In genomic region chr5:75335952-75336624, GRCh38 we compare ENCODE assay signal across 9 cellular contexts. TPM values are rescaled to one million over a fixed set of nuclear protein-coding genes. Genes with fewer than 3 reads are reported as not detected.
DNase-seq lines count a peak whose midpoint lies in the region; ATAC-seq and TF ChIP-seq lines count a peak whose summit lies in the region.
"Had no signal": no experiment of that assay in that cellular context is flagged by ENCODE, and none has a peak within 500 bp of the region (broad histone marks: within the 10 kb centered on the region; RNA-seq: fewer than 3 reads in every experiment).

No MANE protein-coding gene starts in this region.

- DNase-seq in DMS79 treated with DMSO at 0.1 percent for 48 hours (lab: John Stamatoyannopoulos, UW) (peak; percentile 47), HCT116 (ENCODE audit: low read depth, low spot score) (peak; percentile 73), NCI-H2196 treated with DMSO at 0.1 percent for 48 hours (lab: John Stamatoyannopoulos, UW; ENCODE audit: unreplicated experiment) (peak; percentile 24), adrenal gland (peak in 6 of 7 donors; percentile 54 to 82 (median 71)), left ventricle myocardium inferior (no peak), progenitor cell of endocrine pancreas (ENCODE audit: low spot score, unreplicated experiment) (no peak), erythroblast (lab: John Stamatoyannopoulos, UW) (no peak)
- DNase-seq in activated naive CD8-positive, alpha-beta T cell treated with anti-CD3 and anti-CD28 coated beads for 36 hours = no peak

- RAD21 ChIA-PET in HCT116 (lab: Charles Lee; ENCODE audit: low non-redundant PET in 1 of 2, low total read pairs in 2 of 2, uncharacterized antibody in 2 of 2, unreplicated experiment in 2 of 2) = interaction anchor here (1.0 to 1.8 kb wide), 4 partner anchors 15 to 401 kb away, joined by 3 to 11 read pairs (median 3); no protein-coding TSS in a partner anchor

- POLR2A ChIA-PET in HCT116 (lab: Charles Lee) = interaction anchor here (1.0 to 1.3 kb wide), 5 partner anchors 12 to 263 kb away, joined by 3 to 16 read pairs (median 5); no protein-coding TSS in a partner anchor

- CTCF ChIA-PET in HCT116 (lab: Charles Lee) = interaction anchor here (1.2 to 1.3 kb wide), 2 partner anchors 14 to 40 kb away, joined by 3 to 9 read pairs; no protein-coding TSS in a partner anchor

- H3K27me3 Mint-ChIP-seq in progenitor cell of endocrine pancreas = no peaks in the 10 kb centered on the region
- no peaks in the 10 kb centered on the region for H3K27me3 Mint-ChIP-seq in activated naive CD8-positive, alpha-beta T cell treated with anti-CD3 and anti-CD28 coated beads for 36 hours

- H3K4me3 ChIP-seq in HCT116 (replicated peaks in 1 of 2; ENCODE audit: low read depth in 1 of 2, low read length in 2 of 2) (peak overlapping the region; percentile 92 to 97), adrenal gland (peak overlapping the region in 3 of 4 donors; percentile 16 to 74 (median 52)), left ventricle myocardium inferior (peak overlapping the region; percentile 99)

- intact Hi-C loops in HCT116 (cut with micrococcal nuclease) (loop anchor here (1.0 to 5.0 kb wide), 5 partner anchors 15 to 289 kb away; partner anchors contain the start of genes ANKRD31, CERT1 and POLK), adrenal gland (cut with DNase I) (no loop called here), left ventricle myocardium inferior (cut with micrococcal nuclease) (no loop called here)

- H3K9me3 Mint-ChIP-seq in progenitor cell of endocrine pancreas (ENCODE audit: low read depth) = no peaks in the 10 kb centered on the region
- H3K9me3 Mint-ChIP-seq in activated naive CD8-positive, alpha-beta T cell treated with anti-CD3 and anti-CD28 coated beads for 36 hours = no peaks in the 10 kb centered on the region
- H3K9me3 Mint-ChIP-seq: activated T-cell treated with anti-CD3 and anti-CD28 coated beads, Interleukin-2, amount 50 U/mL, for 72 hours had no signal

- peak; percentile 15; the same call in 1 of the 2 replicates for TF ChIP-seq RAD21 in HCT116 (IDR thresholded peaks at IDR 0.05; ENCODE audit: low read depth)

- no peaks in the 10 kb centered on the region for H3K36me3 Mint-ChIP-seq in progenitor cell of endocrine pancreas (ENCODE audit: insufficient read depth)
- H3K36me3 Mint-ChIP-seq in activated naive CD8-positive, alpha-beta T cell treated with anti-CD3 and anti-CD28 coated beads for 36 hours = peaks cover 7% of the 10 kb centered on the region

- peak overlapping the region; percentile 94 for H3K9ac ChIP-seq in HCT116 (ENCODE audit: low read length)

- peak; percentile 24 for TF ChIP-seq POLR2A in HCT116 (IDR thresholded peaks at IDR 0.05; ENCODE audit: borderline replicate concordance, extremely low read depth, insufficient read depth, insufficient read length)
- peak in 1 of 2 donors; percentile 4 for TF ChIP-seq POLR2A in adrenal gland (IDR thresholded peaks at IDR 0.05)
- TF ChIP-seq POLR2A in erythroblast (IDR thresholded peaks at IDR 0.05; ENCODE audit: low read length) = no peak

- H3K79me2 ChIP-seq in HCT116 (ENCODE audit: insufficient read depth, low read length) = peaks cover 40% of the 10 kb centered on the region

- no peak overlapping the region for H3K27ac Mint-ChIP-seq in progenitor cell of endocrine pancreas
- H3K27ac Mint-ChIP-seq in activated naive CD8-positive, alpha-beta T cell treated with anti-CD3 and anti-CD28 coated beads for 36 hours = no peak overlapping the region
- H3K27ac Mint-ChIP-seq: activated T-cell treated with anti-CD3 and anti-CD28 coated beads, Interleukin-2, amount 50 U/mL, for 72 hours had no signal

- H3K4me1 Mint-ChIP-seq in progenitor cell of endocrine pancreas (ENCODE audit: low read depth) = peaks cover 34% of the 10 kb centered on the region
- peaks cover 25% of the 10 kb centered on the region for H3K4me1 Mint-ChIP-seq in activated naive CD8-positive, alpha-beta T cell treated with anti-CD3 and anti-CD28 coated beads for 36 hours

- H3K27me3 ChIP-seq in HCT116 (ENCODE audit: insufficient read depth, low read length) (no peaks in the 10 kb centered on the region), adrenal gland (no peaks in the 10 kb centered on the region), left ventricle myocardium inferior (ENCODE audit: low read depth) (no peaks in the 10 kb centered on the region)

- ATAC-seq in HCT116 = peak; percentile 69

- no peaks in the 10 kb centered on the region for H3K9me2 ChIP-seq in HCT116 (ENCODE audit: insufficient read depth)

- H3K27ac ChIP-seq in HCT116 (ENCODE audit: low read depth, low read length) (peak overlapping the region; percentile 88), adrenal gland (peak overlapping the region; percentile 14 to 96 (median 92)), left ventricle myocardium inferior (replicated peaks) (peak overlapping the region; percentile 94)

- no peaks in the 10 kb centered on the region for H3K9me3 ChIP-seq in HCT116 (ENCODE audit: control insufficient read depth in 1 of 2, insufficient read depth in 1 of 2, low read depth in 1 of 2, low read length in 2 of 2)
- no peaks in the 10 kb centered on the region for H3K9me3 ChIP-seq in adrenal gland (replicated peaks in 1 of 3)
- no peaks in the 10 kb centered on the region for H3K9me3 ChIP-seq in left ventricle myocardium inferior (replicated peaks)

- H3K4me2 ChIP-seq in HCT116 (ENCODE audit: low read length) = peak overlapping the region; percentile 92

- H3K4me1 ChIP-seq in HCT116 (ENCODE audit: control insufficient read depth in 1 of 2, insufficient read depth in 2 of 2, low read length in 2 of 2) (peaks cover 7 to 24% of the 10 kb centered on the region in 2 experiments; a peak in 3 of 4 replicates), adrenal gland (replicated peaks in 1 of 2) (peaks cover 0 to 35% of the 10 kb centered on the region in 2 donors), left ventricle myocardium inferior (peaks cover 24% of the 10 kb centered on the region)

- 0 out of 4 replicates have a peak, but pooled peaks cover 0 to 7% of the 10 kb centered on the region in 2 experiments for H3K36me3 ChIP-seq in HCT116 (ENCODE audit: control insufficient read depth in 1 of 2, insufficient read depth in 2 of 2, low read length in 2 of 2)
- H3K36me3 ChIP-seq in adrenal gland (replicated peaks in 1 of 2) = no peaks in the 10 kb centered on the region
- no peaks in the 10 kb centered on the region for H3K36me3 ChIP-seq in left ventricle myocardium inferior

- TSS peak; percentile 97 for BruUV-seq in HCT116 (replicated peaks; lab: Mats Ljungman, UMichigan)

- WGBS in adrenal gland, 4 donors = 8 to 9% (median 8%) methylated on average over 13 of the region's 13 CpGs

- H3K4me3 Mint-ChIP-seq in progenitor cell of endocrine pancreas (ENCODE audit: low read depth) = no peak overlapping the region
- H3K4me3 Mint-ChIP-seq in activated naive CD8-positive, alpha-beta T cell treated with anti-CD3 and anti-CD28 coated beads for 36 hours = no peak overlapping the region
- H3K4me3 Mint-ChIP-seq: activated T-cell treated with anti-CD3 and anti-CD28 coated beads, Interleukin-2, amount 50 U/mL, for 72 hours had no signal

- H4K20me1 ChIP-seq in HCT116 (ENCODE audit: insufficient read depth) = peaks cover 8% of the 10 kb centered on the region; the same call in 1 of the 2 replicates

- peak overlapping the region; percentile 70 for H2AFZ ChIP-seq in HCT116 (ENCODE audit: low read depth, low read length, poor library complexity, severe bottlenecking)

- TF ChIP-seq CTCF in HCT116 (IDR thresholded peaks at IDR 0.05 in 2 of 3, conservative IDR thresholded peaks at IDR 0.05 in 1 of 3; ENCODE audit: borderline replicate concordance in 1 of 3, insufficient read depth in 1 of 3, low read depth in 2 of 3, low read length in 2 of 3) (peak in 2 of 3 experiments; percentile 39 to 58; a peak in 4 of 6 replicates), adrenal gland (IDR thresholded peaks at IDR 0.05) (peak; percentile 25 to 76 (median 74)), left ventricle myocardium inferior (IDR thresholded peaks at IDR 0.05; ENCODE audit: borderline replicate concordance) (peak; percentile 40), progenitor cell of endocrine pancreas (IDR thresholded peaks at IDR 0.05; ENCODE audit: unreplicated experiment) (peak; percentile 51)

TF ChIP-seq in HCT116, 20 proteins besides CTCF, POLR2A, EP300 and RAD21:
- peak; percentile 58; the same call in 1 of the 2 replicates for TF ChIP-seq CBX3 (IDR thresholded peaks at IDR 0.05; ENCODE audit: low read depth)
- TF ChIP-seq ZBTB33 (IDR thresholded peaks at IDR 0.05; ENCODE audit: extremely low read depth, insufficient replicate concordance, low read length) = no peak
- peak; percentile 77; the same call in 1 of the 2 replicates for TF ChIP-seq SIN3A (IDR thresholded peaks at IDR 0.05; ENCODE audit: low read depth)
- peak; percentile 58 for TF ChIP-seq POLR2AphosphoS5 (IDR thresholded peaks at IDR 0.05; ENCODE audit: low read depth, low read length)

RNA-seq across cellular contexts. Expression of gene HMGCR, which starts 0.9 kb away (rescaled TPM):
- total RNA-seq in HCT116 (2021; ENCODE audit: unreplicated experiment) (101 TPM), adrenal gland (100 to 1,000 TPM in 2 of 8 donors, 10 to 100 TPM in 6; 34.4 to 376 (median 59.5) TPM), left ventricle myocardium inferior (10.2 TPM), progenitor cell of endocrine pancreas (163 and 172 TPM in 2 replicates)
- polyA plus RNA-seq in HCT116 (2012) = 52.4 and 54.0 TPM in 2 replicates
- polyA plus RNA-seq in adrenal gland = 100 to 1,000 TPM in 1 of 3 donors, 10 to 100 TPM in 1, 1 to 10 TPM in 1; 7.0 to 234 (median 25.5) TPM
- 10 to 100 TPM; 48.1 to 48.3 TPM for total RNA-seq in activated naive CD8-positive, alpha-beta T cell treated with anti-CD3 and anti-CD28 coated beads for 36 hours

Comparison
In these comparisons a context has a peak if more than half of its experiments do, and no peak if none do; other contexts are left out.
1. DNase-seq: peak in DMS79 treated with DMSO at 0.1 percent for 48 hours (single experiment), HCT116 (single experiment), NCI-H2196 treated with DMSO at 0.1 percent for 48 hours (single experiment) and adrenal gland (6 of 7); none in left ventricle myocardium inferior (single experiment), progenitor cell of endocrine pancreas (single experiment), activated naive CD8-positive, alpha-beta T cell treated with anti-CD3 and anti-CD28 coated beads for 36 hours (single experiment) and erythroblast (0 of 2).
2. Peak in every context shown above with its lines, with median percentiles within 50 percentile points of each other: H3K27ac ChIP-seq, H3K4me3 ChIP-seq and CTCF ChIP-seq.